Comparison of ENCODE assay signal across 25 cellular contexts in genomic region chr5:62584395-62584794, GRCh38. TPM values are rescaled to one million over a fixed set of nuclear protein-coding genes. Genes with fewer than 3 reads are reported as not detected.
A peak's percentile ranks its signal among the peaks of the same experiment; 100 is the strongest.
DNase-seq lines count a peak whose midpoint lies in the region; ATAC-seq, FAIRE-seq and TF ChIP-seq lines count a peak whose summit lies in the region.
"Had no signal": no experiment of that assay in that cellular context is flagged by ENCODE, and none has a peak within 500 bp of the region (broad histone marks: within the 10 kb centered on the region; RNA-seq: fewer than 3 reads in every experiment).

No MANE protein-coding gene starts in this region.

- H3F3A ChIP-seq in Loucy (ENCODE audit: low read depth), result no peaks in the 10 kb centered on the region

- no peak for TF ChIP-seq RAD21 in K562 (CRISPR knock-in tag; conservative IDR thresholded peaks at IDR 0.05 in 1 of 2, IDR thresholded peaks at IDR 0.05 in 1 of 2)

- ATAC-seq in K562 (peak; percentile 75), GM18498 (IDR thresholded peaks at IDR 0.05; ENCODE audit: unreplicated experiment) (no peak)
- ATAC-seq: A549, GM23338, HCT116 had no signal

- H3K4me3 ChIP-seq in Loucy (ENCODE audit: low read length, poor library complexity, severe bottlenecking) (peak overlapping the region; percentile 78), K562 (no peak overlapping the region), mesendoderm (ENCODE audit: low read length) (no peak overlapping the region)
- H3K4me3 ChIP-seq: A549; BLaER1 treated with 17β-estradiol and CSF1 and Interleukin-3, amounts not matched to agents 10 nM and 100 nM; GM23338 had no signal

- H3K18ac ChIP-seq in mesendoderm (ENCODE audit: low read length), result peak overlapping the region; percentile 51

- BruUV-seq in K562 (replicated peaks; lab: Mats Ljungman, UMichigan), result no TSS peak

- H4K5ac ChIP-seq in mesendoderm (ENCODE audit: low read length), result no peak overlapping the region

- H3K4me1 ChIP-seq in Loucy (ENCODE audit: insufficient read depth, low read length, poor library complexity, severe bottlenecking), result peaks cover 76% of the 10 kb centered on the region
- H3K4me1 ChIP-seq in K562 (replicated peaks in 1 of 2; ENCODE audit: control insufficient read depth in 2 of 2, insufficient read depth in 2 of 2, low read length in 2 of 2), result peaks cover 3 to 14% of the 10 kb centered on the region in 2 experiments; a peak in 2 of 5 replicates
- no peaks in the 10 kb centered on the region for H3K4me1 ChIP-seq in mesendoderm (ENCODE audit: control insufficient read depth, low read depth, low read length)

- H3K36me3 ChIP-seq in Loucy (ENCODE audit: insufficient read depth, low read length), result no peaks in the 10 kb centered on the region
- H3K36me3 ChIP-seq in K562 (ENCODE audit: control insufficient read depth, insufficient read depth, low read length), result peaks cover 23% of the 10 kb centered on the region
- H3K36me3 ChIP-seq in mesendoderm (ENCODE audit: control insufficient read depth, insufficient read depth, low read length), result no peaks in the 10 kb centered on the region
- H3K36me3 ChIP-seq: BE2C had no signal

- in situ Hi-C loops in K562 (cut with MboI), result no loop called here

- H4K20me1 ChIP-seq in Loucy (ENCODE audit: insufficient read depth, low read length, poor library complexity, severe bottlenecking) (peaks cover 6% of the 10 kb centered on the region), K562 (replicated peaks; ENCODE audit: control insufficient read depth, insufficient read depth, low read length) (no peaks in the 10 kb centered on the region)
- H4K20me1 ChIP-seq: BLaER1 treated with 17β-estradiol and CSF1 and Interleukin-3, amounts not matched to agents 10 nM and 100 nM had no signal

- H2AK5ac ChIP-seq in mesendoderm (ENCODE audit: low read length), result no peak overlapping the region

- no peak overlapping the region for H3K56ac ChIP-seq in mesendoderm (ENCODE audit: low read length)

- H3K4ac ChIP-seq in mesendoderm (ENCODE audit: low read depth, low read length), result no peak overlapping the region

- H3K9me3 ChIP-seq in Loucy (ENCODE audit: insufficient read depth, low read depth, low read length) (no peaks in the 10 kb centered on the region), K562 (replicated peaks; ENCODE audit: control insufficient read depth, insufficient read depth, low read depth, low read length) (no peaks in the 10 kb centered on the region)
- H3K9me3 ChIP-seq: A549, BE2C had no signal

- 60% methylated on average over 3 of the region's 3 CpGs for WGBS in K562 (ENCODE audit: insufficient coverage, low coverage, missing lambda C conversion rate)
- WGBS in mesendoderm (ENCODE audit: extremely low coverage, insufficient coverage, low lambda C conversion rate), result no CpG with 5 or more reads among the region's 3 CpGs

- H3K27ac ChIP-seq in K562 (ENCODE audit: extremely low read depth, low read depth, low read length), result peak overlapping the region; percentile 37; the same call in 1 of the 3 replicates
- no peak overlapping the region for H3K27ac ChIP-seq in mesendoderm (ENCODE audit: low read depth, low read length)
- H3K27ac ChIP-seq: A549; BLaER1 treated with 17β-estradiol and CSF1 and Interleukin-3, amounts not matched to agents 10 nM and 100 nM had no signal

- H2AFZ ChIP-seq in Loucy (ENCODE audit: low read length), result no peak overlapping the region
- no peak overlapping the region for H2AFZ ChIP-seq in K562 (ENCODE audit: low read depth, low read length)
- H2AFZ ChIP-seq: GM23338 had no signal

- intact Hi-C loops in K562 (cut with micrococcal nuclease), result no loop called here

- H3K27me3 ChIP-seq in Loucy (ENCODE audit: insufficient read depth, low read length, poor library complexity, severe bottlenecking) (no peaks in the 10 kb centered on the region), K562 (ENCODE audit: control insufficient read depth in 2 of 2, insufficient read depth in 2 of 2, low read length in 2 of 2) (no peaks in the 10 kb centered on the region), mesendoderm (ENCODE audit: insufficient read depth, low read length, poor library complexity) (no peaks in the 10 kb centered on the region)
- H3K27me3 ChIP-seq: BE2C; BLaER1 treated with 17β-estradiol and CSF1 and Interleukin-3, amounts not matched to agents 10 nM and 100 nM had no signal

- H3K23ac ChIP-seq in mesendoderm (ENCODE audit: low read length), result no peak overlapping the region

- CTCF ChIA-PET in K562 (lab: Yijun Ruan, JAX; ENCODE audit: low intra/inter-chr PET ratio), result no interaction called here

- H3K4me2 ChIP-seq in Loucy (ENCODE audit: low read depth, low read length, poor library complexity, severe bottlenecking) (peak overlapping the region; percentile 79), K562 (ENCODE audit: insufficient read depth, low read length) (no peak overlapping the region), mesendoderm (ENCODE audit: low read length) (no peak overlapping the region)
- H3K4me2 ChIP-seq: A549, GM23338 had no signal

- H2BK5ac ChIP-seq in mesendoderm (ENCODE audit: low read length), result no peak overlapping the region

- no peak for TF ChIP-seq CTCF in Loucy (conservative IDR thresholded peaks at IDR 0.05; ENCODE audit: low read length)
- no peak for TF ChIP-seq CTCF in K562 (IDR thresholded peaks at IDR 0.05 in 2 of 3, conservative IDR thresholded peaks at IDR 0.05 in 1 of 3; ENCODE audit: insufficient read depth in 2 of 3, low read depth in 1 of 3, low read length in 3 of 3)

- no peak overlapping the region for H4K8ac ChIP-seq in mesendoderm (ENCODE audit: low read depth, low read length)

- H3K9me1 ChIP-seq in K562 (ENCODE audit: control insufficient read depth, insufficient read depth, low read length), result no peaks in the 10 kb centered on the region

- H3K79me2 ChIP-seq in Loucy (ENCODE audit: insufficient read depth, low read length) (peaks cover 61% of the 10 kb centered on the region), K562 (ENCODE audit: control insufficient read depth, insufficient read depth, low read length) (no peaks in the 10 kb centered on the region; the same call in 2 of the 3 replicates), mesendoderm (ENCODE audit: control insufficient read depth, insufficient read depth, low read length) (no peaks in the 10 kb centered on the region)

- no peak overlapping the region for H2BK15ac ChIP-seq in mesendoderm (replicated peaks; ENCODE audit: low read depth)

- no peaks in the 10 kb centered on the region for H3K9me2 ChIP-seq in Loucy (replicated peaks; ENCODE audit: low read depth, low read length)

- H3K9ac ChIP-seq in Loucy (ENCODE audit: low read depth, low read length, poor library complexity, severe bottlenecking), result no peak overlapping the region
- H3K9ac ChIP-seq in K562 (ENCODE audit: insufficient read depth in 1 of 2, low read depth in 2 of 2, low read length in 2 of 2), result no peak overlapping the region
- no peak overlapping the region for H3K9ac ChIP-seq in mesendoderm (ENCODE audit: low read length)
- H3K9ac ChIP-seq: BLaER1 treated with 17β-estradiol and CSF1 and Interleukin-3, amounts not matched to agents 10 nM and 100 nM had no signal

- TF ChIP-seq POLR2A in GM12891 (IDR thresholded peaks at IDR 0.05; ENCODE audit: low read depth, low read length) (no peak), K562 (conservative IDR thresholded peaks at IDR 0.05) (no peak)

- POLR2A ChIA-PET in K562 (lab: Yijun Ruan, JAX), result interaction anchor here (0.6 kb wide), 1 partner anchor 376 kb away, joined by 3 read pairs; no protein-coding TSS in a partner anchor

- FAIRE-seq in GM12891 (lab: Jason Lieb, UNC) (peak; percentile 48), K562 (lab: Jason Lieb, UNC) (no peak)
- FAIRE-seq: D721Med, GM12892, GM19239 had no signal

- H2BK120ac ChIP-seq in mesendoderm (ENCODE audit: low read depth, low read length), result no peak overlapping the region

- TF ChIP-seq EP300 in K562 (IDR thresholded peaks at IDR 0.05; ENCODE audit: low read length), result no peak

- no peaks in the 10 kb centered on the region for H3K79me1 ChIP-seq in mesendoderm (ENCODE audit: low read length)

- no peak for DNase-seq in GM12891 (ENCODE audit: insufficient read length, low spot score)
- DNase-seq in K562 (ENCODE audit: extremely low read depth in 1 of 4, low spot score in 3 of 4), result peak in 1 of 4 experiments; percentile 31
- no peak for DNase-seq in mesendoderm
- DNase-seq in NCI-H524 (lab: John Stamatoyannopoulos, UW), result no peak
- DNase-seq in islet precursor cell, result no peak
- DNase-seq: 8988T; ACHN; AML-193; BE2C; CD4-positive, alpha-beta T cell; CD8-positive, alpha-beta memory T cell; DMS 273 treated with DMSO at 0.1 percent for 48 hours; DMS79; EL; GDM1; H9 had no signal

TF ChIP-seq in GM12891, 5 proteins besides CTCF, POLR2A, EP300 and RAD21:
- TF ChIP-seq POLR2AphosphoS5 (IDR thresholded peaks at IDR 0.05; ENCODE audit: low read depth, low read length), result no peak
- no peak for TF ChIP-seq TAF1 (IDR thresholded peaks at IDR 0.05; ENCODE audit: low read depth, low read length)
- TF ChIP-seq PAX5 (IDR thresholded peaks at IDR 0.05; ENCODE audit: insufficient read depth, low read length, severe bottlenecking), result no peak

TF ChIP-seq in K562, 482 proteins besides CTCF, POLR2A, EP300 and RAD21 (continues in another document):
- TF ChIP-seq ZNF165 (CRISPR knock-in tag; IDR thresholded peaks at IDR 0.05; ENCODE audit: borderline replicate concordance), result no peak
- TF ChIP-seq TCF7L2 (IDR thresholded peaks at IDR 0.05; ENCODE audit: low read depth, low read length), result no peak
- TF ChIP-seq ZBED1 (IDR thresholded peaks at IDR 0.05), result no peak
- peak; percentile 85 for TF ChIP-seq NFE2 (IDR thresholded peaks at IDR 0.05; ENCODE audit: low read depth)
- peak; percentile 89 for TF ChIP-seq ZNF384 (IDR thresholded peaks at IDR 0.05; ENCODE audit: low read depth, low read length)

RNA-seq across cellular contexts. Expression of gene LRRC70, which starts 5.8 kb away (rescaled TPM):
- polyA plus RNA-seq in GM12891 (2012; ENCODE audit: low read depth, missing spikeins), result 0.98 TPM
- 5.8 and 23.2 TPM in 2 replicates for total RNA-seq in K562 (2011; cell fraction: chromatin; rRNA removed; ENCODE audit: low replicate concordance)
- 2.5 and 4.6 TPM in 2 replicates for total RNA-seq in K562 (2011; cell fraction: nucleolus; rRNA removed)
- 10.0 and 24.3 TPM in 2 replicates for total RNA-seq in K562 (2011; cell fraction: nucleoplasm; rRNA removed)
- total RNA-seq in K562 (2014; rRNA removed), result 0.69 and 0.86 TPM in 2 replicates
- total RNA-seq in K562 (2014; rRNA removed; fragmentation: Illumina TruSeq; extraction: Trizol), result 1.5 and 2.1 TPM in 2 replicates
- total RNA-seq in K562 (2015; rRNA removed; fragmentation: Illumina TruSeq; extraction: Trizol), result 1.4 TPM in 2 replicates
- total RNA-seq in K562 (2021), result 0.73 and 0.83 TPM in 2 replicates
- 0.99 and 1.4 TPM in 2 replicates for polyA plus RNA-seq in K562 (2011; rRNA removed)
- 0.06 and 0.38 TPM in 2 replicates for polyA plus RNA-seq in K562 (2011; cell fraction: cytosol; rRNA removed)
- 1.1 and 2.6 TPM in 2 replicates for polyA plus RNA-seq in K562 (2011; cell fraction: nucleus; rRNA removed)
- 0.09 and 0.61 TPM in 2 replicates for polyA plus RNA-seq in K562 (2012)
- polyA plus RNA-seq in K562 (2014; fragmentation: Illumina TruSeq; extraction: Trizol), result 0.31 and 0.40 TPM in 2 replicates
- polyA plus RNA-seq in K562 (2014; fragmentation: Nextera tagmentation; extraction: Ambion mirVana), result under 1 TPM; 0.21 to 0.22 TPM
- polyA plus RNA-seq in K562 (2014; rRNA removed), result 0.24 and 0.53 TPM in 2 replicates
- 9.4 and 11.8 TPM in 2 replicates for polyA minus RNA-seq in K562 (2011; rRNA and poly(A)+ RNA removed)
- polyA minus RNA-seq in K562 (2011; cell fraction: cytosol; rRNA and poly(A)+ RNA removed), result 0.76 TPM in 1 of 2 replicates, not detected in the other
- 7.0 and 10.7 TPM in 2 replicates for polyA minus RNA-seq in K562 (2011; cell fraction: nucleus; rRNA and poly(A)+ RNA removed)
- polyA plus RNA-seq in mesendoderm (2013, experiment 1 of 2), result 0.08 TPM
- polyA plus RNA-seq in mesendoderm (2013, experiment 2 of 2), result 0.11 TPM
